ENCODE assay signal across 9 cellular contexts in genomic region chr11:116990061-116990473, GRCh38.
DNase-seq lines count a peak whose midpoint lies in the region; ATAC-seq and TF ChIP-seq lines count a peak whose summit lies in the region.
"Had no signal": no experiment of that assay in that cellular context is flagged by ENCODE, and none has a peak within 500 bp of the region (broad histone marks: within the 10 kb centered on the region; RNA-seq: fewer than 3 reads in every experiment).

No MANE protein-coding gene starts in this region.

- 43 to 46% methylated on average over 4 of the region's 4 CpGs for WGBS in heart right ventricle, 2 donors

- H3K4me2 ChIP-seq in skeletal muscle satellite cell (ENCODE audit: low read length) = peak overlapping the region; percentile 4

- peak overlapping the region; percentile 50 to 54 for H3K27ac ChIP-seq in ascending aorta
- H3K27ac ChIP-seq in heart right ventricle = peak overlapping the region in 5 of 10 donors; percentile 28 to 56 (median 48)

- H3K4me3 ChIP-seq in ascending aorta (no peak overlapping the region), heart right ventricle (no peak overlapping the region), skeletal muscle satellite cell (ENCODE audit: low read length) (no peak overlapping the region)
- H3K4me3 ChIP-seq: GM12878 had no signal

- ATAC-seq in heart right ventricle (peak in 7 of 8 donors; percentile 38 to 82 (median 68)), HG02981 (IDR thresholded peaks at IDR 0.05; ENCODE audit: unreplicated experiment) (no peak), HG03439 (IDR thresholded peaks at IDR 0.05; ENCODE audit: unreplicated experiment) (no peak)
- ATAC-seq: GM12878 had no signal

- DNase-seq in HCEC 1CT = peak; percentile 85
- peak in 1 of 2 donors; percentile 69 for DNase-seq in ascending aorta (ENCODE audit: low spot score in 2 of 2)
- peak in 1 of 2 donors; percentile 17 for DNase-seq in heart right ventricle
- DNase-seq in D341Med (ENCODE audit: low spot score) = no peak
- DNase-seq in cerebellum (ENCODE audit: low spot score) = no peak

- H3K4me1 ChIP-seq in ascending aorta (peaks cover 0 to 31% of the 10 kb centered on the region in 2 donors), heart right ventricle (peaks cover 5 to 83% (median 74%) of the 10 kb centered on the region in 9 donors), skeletal muscle satellite cell (ENCODE audit: control insufficient read depth, insufficient read depth, low read length) (peaks cover 41% of the 10 kb centered on the region)

- no peak overlapping the region for H3K9ac ChIP-seq in skeletal muscle satellite cell (ENCODE audit: low read depth, low read length)

- H3K9me3 ChIP-seq in ascending aorta = no peaks in the 10 kb centered on the region
- H3K9me3 ChIP-seq in heart right ventricle = no peaks in the 10 kb centered on the region
- H3K9me3 ChIP-seq in skeletal muscle satellite cell (replicated peaks; ENCODE audit: low read length) = no peaks in the 10 kb centered on the region

- H3K36me3 ChIP-seq in ascending aorta = no peaks in the 10 kb centered on the region
- no peaks in the 10 kb centered on the region for H3K36me3 ChIP-seq in heart right ventricle
- H3K36me3 ChIP-seq in skeletal muscle satellite cell (ENCODE audit: insufficient read depth, low read length) = no peaks in the 10 kb centered on the region

- TF ChIP-seq CTCF in ascending aorta (IDR thresholded peaks at IDR 0.05) = no peak
- no peak for TF ChIP-seq CTCF in heart right ventricle (IDR thresholded peaks at IDR 0.05)

- intact Hi-C loops in ascending aorta (cut with DNase I) = no loop called here
- intact Hi-C loops in heart right ventricle (cut with DNase I) = loop anchor here in 2 of 10 donors (10.0 kb wide), 1 partner anchor 105 kb away; the partner anchor contains the start of gene SIK3 (in 2 of the 2)

- no peaks in the 10 kb centered on the region for H3K27me3 ChIP-seq in ascending aorta
- no peaks in the 10 kb centered on the region for H3K27me3 ChIP-seq in heart right ventricle
- H3K27me3 ChIP-seq in skeletal muscle satellite cell (ENCODE audit: control insufficient read depth, insufficient read depth, low read length) = no peaks in the 10 kb centered on the region

Comparison
In these comparisons a context has a peak if more than half of its experiments do, and no peak if none do; other contexts are left out.
1. ATAC-seq: peak in heart right ventricle (7 of 8); none in HG02981 (single experiment) and HG03439 (single experiment).